In genomic region chr11:45245237-45246045, GRCh38 we compare ENCODE assay signal across 26 cellular contexts. TPM values are rescaled to one million over a fixed set of nuclear protein-coding genes. Genes with fewer than 3 reads are reported as not detected.
DNase-seq lines count a peak whose midpoint lies in the region; FAIRE-seq and TF ChIP-seq lines count a peak whose summit lies in the region.
"Had no signal": no experiment of that assay in that cellular context is flagged by ENCODE, and none has a peak within 500 bp of the region (broad histone marks: within the 10 kb centered on the region; RNA-seq: fewer than 3 reads in every experiment).

No MANE protein-coding gene starts in this region.

- FAIRE-seq in frontal cortex (lab: Jason Lieb, UNC) (no peak), RCC 7860 (lab: Jason Lieb, UNC) (no peak)
- FAIRE-seq: GM12892 had no signal

- H3K27ac ChIP-seq in hepatocyte, result peak overlapping the region; percentile 20
- H3K27ac ChIP-seq: 22Rv1, HL-60, PC-9 had no signal

- no peaks in the 10 kb centered on the region for H3K79me2 ChIP-seq in hepatocyte

- no peak overlapping the region for H2AFZ ChIP-seq in hepatocyte
- H2AFZ ChIP-seq: PC-9 had no signal

- H3K36me3 ChIP-seq in hepatocyte (replicated peaks; ENCODE audit: insufficient read depth, low read depth), result no peaks in the 10 kb centered on the region
- H3K36me3 ChIP-seq: BE2C had no signal

- H3K4me3 ChIP-seq in hepatocyte, result no peak overlapping the region
- H3K4me3 ChIP-seq: PC-9 had no signal

- H3K9me3 ChIP-seq in hepatocyte (ENCODE audit: low read depth), result no peaks in the 10 kb centered on the region
- H3K9me3 ChIP-seq: BE2C had no signal

- peak; percentile 38 for DNase-seq in NCI-H748 (lab: John Stamatoyannopoulos, UW; ENCODE audit: unreplicated experiment)
- DNase-seq in NCI-H748 treated with DMSO at 0.1 percent for 48 hours (lab: John Stamatoyannopoulos, UW), result no peak
- DNase-seq in Ammon's horn (ENCODE audit: low spot score), result peak; percentile 64
- no peak for DNase-seq in hepatocyte (ENCODE audit: low spot score)
- peak; percentile 63 for DNase-seq in occipital lobe (lab: John Stamatoyannopoulos, UW)
- DNase-seq in C1 segment of cervical spinal cord (lab: John Stamatoyannopoulos, UW), result no peak
- no peak for DNase-seq in frontal cortex (ENCODE audit: low spot score in 2 of 2)
- no peak for DNase-seq in RCC 7860 (ENCODE audit: low spot score)
- DNase-seq: BE2C, Calu3, DND-41, Karpas-422, NCI-H1092, NCI-H1436, NCI-H187, NCI-H2081 treated with DMSO at 0.1 percent for 48 hours, NCI-H2171, NCI-H226, NCI-H510A, NCI-H774, PC-9, RPMI8226, SHP77 treated with DMSO at 0.1 percent for 48 hours had no signal

- H3K4me2 ChIP-seq in hepatocyte, result no peak overlapping the region
- H3K4me2 ChIP-seq: PC-9 had no signal

- 79% methylated on average over 7 of the region's 7 CpGs for WGBS in hepatocyte (ENCODE audit: low lambda C conversion rate, missing lambda C conversion rate)

- H4K20me1 ChIP-seq in hepatocyte (ENCODE audit: insufficient read depth, poor library complexity, severe bottlenecking), result no peaks in the 10 kb centered on the region

- peaks cover 4% of the 10 kb centered on the region for H3K4me1 ChIP-seq in hepatocyte (ENCODE audit: insufficient read depth)
- H3K4me1 ChIP-seq: BE2C had no signal

- no peak for TF ChIP-seq CTCF in hepatocyte (IDR thresholded peaks at IDR 0.05; ENCODE audit: poor library complexity)

- H3K27me3 ChIP-seq in hepatocyte, result no peaks in the 10 kb centered on the region
- H3K27me3 ChIP-seq: BE2C had no signal

- no peaks in the 10 kb centered on the region for H3K9me2 ChIP-seq in hepatocyte (replicated peaks; ENCODE audit: insufficient read depth)

RNA-seq across cellular contexts. Expression of gene SYT13, which starts 40.7 kb away (rescaled TPM):
- 10.4 and 11.5 TPM in 2 replicates for total RNA-seq in hepatocyte
- polyA plus RNA-seq in hepatocyte, result 1.6 and 1.7 TPM in 2 replicates
- total RNA-seq in occipital lobe, result 219 TPM
- total RNA-seq in frontal cortex, result 191 TPM
- total RNA-seq: PC-9 had no signal

Comparison
In these comparisons a context has a peak if more than half of its experiments do, and no peak if none do; other contexts are left out.
1. DNase-seq: peak in NCI-H748 (single experiment), Ammon's horn (single experiment) and occipital lobe (single experiment); none in NCI-H748 treated with DMSO at 0.1 percent for 48 hours (single experiment), hepatocyte (single experiment), C1 segment of cervical spinal cord (0 of 14), frontal cortex (0 of 2) and RCC 7860 (single experiment).
2. RNA of gene SYT13, which starts 40.7 kb away (total RNA-seq): 219 TPM in occipital lobe (single experiment) and 191 TPM in frontal cortex (single experiment); 10.4 to 11.5 TPM in hepatocyte; every median in the first group is over 10 times any median in the second.